Comparison of ENCODE assay signal across 1 cellular context in the genomic region with DNA sequence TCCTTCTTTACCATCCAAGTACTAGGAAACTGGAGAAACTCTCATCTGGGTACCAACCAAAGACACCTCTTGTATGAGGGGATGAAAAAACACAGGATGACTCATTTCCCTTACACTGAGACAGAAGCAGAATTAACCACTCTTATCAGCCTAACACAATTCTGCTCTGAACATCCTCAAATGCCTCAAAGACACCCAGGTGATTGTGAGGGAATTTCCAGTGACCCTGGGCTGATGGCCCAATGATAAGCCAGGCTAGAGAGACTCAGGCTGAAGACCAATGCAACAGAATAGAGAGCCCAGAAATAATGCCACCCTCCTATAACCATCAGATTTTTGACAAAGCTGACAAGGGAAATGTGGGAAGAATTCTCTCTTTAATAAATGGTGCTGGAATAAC.
TF ChIP-seq lines count a peak whose summit lies in the region.

No MANE protein-coding gene starts in this region.

TF ChIP-seq in HepG2, 621 proteins besides CTCF, POLR2A, EP300 and RAD21 (continued from another document):
- TF ChIP-seq THAP8 (CRISPR knock-in tag; IDR thresholded peaks at IDR 0.05; ENCODE audit: borderline replicate concordance) (no peak), CCDC6 (CRISPR knock-in tag; IDR thresholded peaks at IDR 0.05) (no peak)
- TF ChIP-seq, protein P1, sequence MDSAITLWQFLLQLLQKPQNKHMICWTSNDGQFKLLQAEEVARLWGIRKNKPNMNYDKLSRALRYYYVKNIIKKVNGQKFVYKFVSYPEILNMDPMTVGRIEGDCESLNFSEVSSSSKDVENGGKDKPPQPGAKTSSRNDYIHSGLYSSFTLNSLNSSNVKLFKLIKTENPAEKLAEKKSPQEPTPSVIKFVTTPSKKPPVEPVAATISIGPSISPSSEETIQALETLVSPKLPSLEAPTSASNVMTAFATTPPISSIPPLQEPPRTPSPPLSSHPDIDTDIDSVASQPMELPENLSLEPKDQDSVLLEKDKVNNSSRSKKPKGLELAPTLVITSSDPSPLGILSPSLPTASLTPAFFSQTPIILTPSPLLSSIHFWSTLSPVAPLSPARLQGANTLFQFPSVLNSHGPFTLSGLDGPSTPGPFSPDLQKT (CRISPR knock-in tag; IDR thresholded peaks at IDR 0.05; ENCODE audit: borderline replicate concordance): no peak
